17 cellular contexts compared by ENCODE assay signal in genomic region chr19:31015778-31016177, GRCh38.
"Had no signal": no experiment of that assay in that cellular context is flagged by ENCODE, and none has a peak within 500 bp of the region (broad histone marks: within the 10 kb centered on the region; RNA-seq: fewer than 3 reads in every experiment).

No MANE protein-coding gene starts in this region.

- H3K27ac ChIP-seq: body of pancreas, lower lobe of right lung, prostate gland, right atrium auricular region, spleen, tibial nerve had no signal

- H3K27me3 ChIP-seq: body of pancreas, right atrium auricular region, spleen, tibial nerve had no signal

- ATAC-seq: body of pancreas; left lobe of liver; lower lobe of right lung; naive thymus-derived CD8-positive, alpha-beta T cell; T-cell had no signal

- H3K4me3 ChIP-seq: body of pancreas, lower lobe of right lung, prostate gland, right atrium auricular region, spleen, tibial nerve had no signal

- H3K36me3 ChIP-seq: lower lobe of right lung, prostate gland, right atrium auricular region, spleen, tibial nerve had no signal

- H3K9me3 ChIP-seq: body of pancreas, lower lobe of right lung, prostate gland, right atrium auricular region, tibial nerve had no signal

- DNase-seq: activated CD4-positive, alpha-beta memory T cell treated with anti-CD3 and anti-CD28 coated beads, Interleukin-2, amount 10 ng/mL, durations not matched to agents 7 days and 5 days; activated CD4-positive, alpha-beta T cell treated with anti-CD3 and anti-CD28 coated beads for 4 hours; activated CD4-positive, CD25-positive, alpha-beta regulatory T cell; activated gamma-delta T cell; anterior cingulate cortex; body of pancreas; effector CD4-positive, alpha-beta T cell; foreskin fibroblast; lower lobe of right lung; naive thymus-derived CD8-positive, alpha-beta T cell; spleen; stimulated activated CD4-positive, alpha-beta T cell treated with anti-CD3 and anti-CD28 coated beads, Interleukin-4, amount 100 ng/mL, for 24 hours had no signal

- H3K4me1 ChIP-seq: body of pancreas, lower lobe of right lung, prostate gland, right atrium auricular region, spleen had no signal
